In genomic region chr2:46097714-46098480, GRCh38 we compare ENCODE assay signal across 9 cellular contexts.
A peak's percentile ranks its signal among the peaks of the same experiment; 100 is the strongest.
DNase-seq lines count a peak whose midpoint lies in the region; ATAC-seq, FAIRE-seq and TF ChIP-seq lines count a peak whose summit lies in the region.
"Had no signal": no experiment of that assay in that cellular context is flagged by ENCODE, and none has a peak within 500 bp of the region (broad histone marks: within the 10 kb centered on the region; RNA-seq: fewer than 3 reads in every experiment).

No MANE protein-coding gene starts in this region.

- H3K27me3 ChIP-seq in lower lobe of right lung (ENCODE audit: low read depth): no peaks in the 10 kb centered on the region

- no peak overlapping the region for H3K4me3 ChIP-seq in A549
- no peak overlapping the region for H3K4me3 ChIP-seq in lower lobe of right lung

- no peaks in the 10 kb centered on the region for H3K36me3 ChIP-seq in lower lobe of right lung

- peaks cover 41% of the 10 kb centered on the region for H3K9me3 ChIP-seq in A549
- no peaks in the 10 kb centered on the region for H3K9me3 ChIP-seq in lower lobe of right lung

- POLR2A ChIA-PET in A549 (lab: Yijun Ruan, JAX): interaction anchor here (1.1 to 2.3 kb wide), 7 partner anchors 19 to 199 kb away, joined by 3 to 8 read pairs (median 4); partner anchors contain the start of gene EPAS1

- ATAC-seq in A549 (peak; percentile 90 to 92), lower lobe of right lung (peak; percentile 90 to 95), HG03432 (IDR thresholded peaks at IDR 0.05; ENCODE audit: unreplicated experiment) (no peak), HG03039 (IDR thresholded peaks at IDR 0.05; ENCODE audit: unreplicated experiment) (no peak), HG03460 (IDR thresholded peaks at IDR 0.05; ENCODE audit: unreplicated experiment) (no peak)

- peak overlapping the region; percentile 68 for H3K4me2 ChIP-seq in A549

- FAIRE-seq in A549 (lab: Jason Lieb, UNC): peak; percentile 99

- WGBS in A549 (ENCODE audit: missing lambda C conversion rate): 18% methylated on average over 4 of the region's 4 CpGs

- TF ChIP-seq EP300 in A549 (IDR thresholded peaks at IDR 0.05): peak; percentile 92 to 93; a peak in 3 of 5 replicates

- peak; percentile 32 to 61 for TF ChIP-seq RAD21 in A549 (conservative IDR thresholded peaks at IDR 0.05 in 1 of 2, IDR thresholded peaks at IDR 0.05 in 1 of 2)

- TF ChIP-seq POLR2A in A549 (IDR thresholded peaks at IDR 0.05; ENCODE audit: low read length): no peak

- intact Hi-C loops in lower lobe of right lung (cut with DNase I): no loop called here

- no peak for TF ChIP-seq CTCF in A549 (IDR thresholded peaks at IDR 0.05)
- no peak for TF ChIP-seq CTCF in lower lobe of right lung (IDR thresholded peaks at IDR 0.05)

- DNase-seq in A549 (ENCODE audit: low read depth in 1 of 2, low spot score in 1 of 2) (peak; percentile 76 to 94), NCI-H1048 (lab: John Stamatoyannopoulos, UW) (peak; percentile 6), lower lobe of right lung (no peak), NCI-H69 (lab: John Stamatoyannopoulos, UW) (no peak)
- DNase-seq: NCI-H2171 treated with DMSO at 0.1 percent for 48 hours had no signal

- H3K4me1 ChIP-seq in A549: peaks cover 31% of the 10 kb centered on the region
- peaks cover 26% of the 10 kb centered on the region for H3K4me1 ChIP-seq in lower lobe of right lung

- CTCF ChIA-PET in A549 (lab: Yijun Ruan, JAX): interaction anchor here (0.6 to 3.6 kb wide), 9 partner anchors 10 to 363 kb away, joined by 3 to 32 read pairs (median 3); no protein-coding TSS in a partner anchor

- H3K27ac ChIP-seq in A549 (peak overlapping the region; percentile 82 to 88), cingulate gyrus (ENCODE audit: low read depth, low read length) (peak overlapping the region; percentile 35), lower lobe of right lung (peak overlapping the region; percentile 60)

TF ChIP-seq in A549, 52 proteins besides CTCF, POLR2A, EP300 and RAD21 (continues in another document):
- peak; percentile 51 to 65; a peak in 3 of 5 replicates for TF ChIP-seq JUN (IDR thresholded peaks at IDR 0.05)
- TF ChIP-seq KDM1A (IDR thresholded peaks at IDR 0.05; ENCODE audit: low read depth): peak; percentile 88
- TF ChIP-seq RNF2 (IDR thresholded peaks at IDR 0.05; ENCODE audit: borderline replicate concordance, low read depth): no peak
- 0 out of 2 replicates have a peak, but pooled peaks have one; percentile 16 for TF ChIP-seq HES2 (IDR thresholded peaks at IDR 0.05)
- TF ChIP-seq TP53 (CRISPR knock-in tag; IDR thresholded peaks at IDR 0.05): no peak
- 0 out of 2 replicates have a peak, but pooled peaks have one; percentile 38 for TF ChIP-seq ATOH8 (CRISPR knock-in tag; IDR thresholded peaks at IDR 0.05; ENCODE audit: low read depth)
- TF ChIP-seq PHF8 (IDR thresholded peaks at IDR 0.05; ENCODE audit: borderline replicate concordance, low read depth): no peak
- peak; percentile 15; the same call in 1 of the 2 replicates for TF ChIP-seq RARB (CRISPR knock-in tag; IDR thresholded peaks at IDR 0.05)
- TF ChIP-seq RCOR1 (IDR thresholded peaks at IDR 0.05; ENCODE audit: low read depth, low read length): 0 out of 2 replicates have a peak, but pooled peaks have one; percentile 62
- TF ChIP-seq JUNB (IDR thresholded peaks at IDR 0.05): peak; percentile 86
- TF ChIP-seq SREBF2 (IDR thresholded peaks at IDR 0.05): no peak
- peak; percentile 93 for TF ChIP-seq HDAC2 (IDR thresholded peaks at IDR 0.05)
- TF ChIP-seq PBX3 (IDR thresholded peaks at IDR 0.05): peak; percentile 73
- TF ChIP-seq ELK1 (IDR thresholded peaks at IDR 0.05; ENCODE audit: low read depth, low read length): no peak
- TF ChIP-seq TFCP2L1 (CRISPR knock-in tag; IDR thresholded peaks at IDR 0.05): peak; percentile 62; the same call in 1 of the 2 replicates
- TF ChIP-seq HMGXB4 (CRISPR knock-in tag; IDR thresholded peaks at IDR 0.05; ENCODE audit: borderline replicate concordance): no peak
- peak; percentile 89 for TF ChIP-seq GATA3 (IDR thresholded peaks at IDR 0.05; ENCODE audit: borderline replicate concordance)
- peak; percentile 88; the same call in 2 of the 3 replicates for TF ChIP-seq BCL3 (IDR thresholded peaks at IDR 0.05)
- no peak for TF ChIP-seq ZNF302 (CRISPR knock-in tag; IDR thresholded peaks at IDR 0.05)
- no peak for TF ChIP-seq USF2 (IDR thresholded peaks at IDR 0.05)
- TF ChIP-seq HOXB13 (CRISPR knock-in tag; IDR thresholded peaks at IDR 0.05; ENCODE audit: low read depth): peak; percentile 13; the same call in 1 of the 2 replicates
- peak; percentile 47; the same call in 2 of the 3 replicates for TF ChIP-seq SMC3 (IDR thresholded peaks at IDR 0.05)
- TF ChIP-seq FOSL2 (IDR thresholded peaks at IDR 0.05): 0 out of 2 replicates have a peak, but pooled peaks have one; percentile 20
- TF ChIP-seq FOSL2 (CRISPR knock-in tag; IDR thresholded peaks at IDR 0.05): no peak; the same call in none of the 2 replicates
- TF ChIP-seq HEYL (CRISPR knock-in tag; IDR thresholded peaks at IDR 0.05): no peak
- TF ChIP-seq E2F6 (IDR thresholded peaks at IDR 0.05; ENCODE audit: borderline replicate concordance, low read depth): no peak

Comparison
In these comparisons a context has a peak if more than half of its experiments do, and no peak if none do; other contexts are left out.
1. ATAC-seq: peak in A549 (2 of 2) and lower lobe of right lung (2 of 2); none in HG03432 (single experiment), HG03039 (single experiment) and HG03460 (single experiment).
2. DNase-seq: peak in A549 (2 of 2) and NCI-H1048 (single experiment); none in lower lobe of right lung (single experiment) and NCI-H69 (single experiment).
3. H3K27ac ChIP-seq: peak in every context shown above with its lines; median percentile 85 in A549; 60 in lower lobe of right lung; 35 in cingulate gyrus.